In genomic region chr16:10743227-10743609, GRCh38 we compare ENCODE assay signal across 8 cellular contexts. TPM values are rescaled to one million over a fixed set of nuclear protein-coding genes. Genes with fewer than 3 reads are reported as not detected.
DNase-seq lines count a peak whose midpoint lies in the region; ATAC-seq and TF ChIP-seq lines count a peak whose summit lies in the region.
"Had no signal": no experiment of that assay in that cellular context is flagged by ENCODE, and none has a peak within 500 bp of the region (broad histone marks: within the 10 kb centered on the region; RNA-seq: fewer than 3 reads in every experiment).

No MANE protein-coding gene starts in this region.

- H3K27me3 Mint-ChIP-seq in HFFc6 (ENCODE audit: insufficient read depth) = no peaks in the 10 kb centered on the region; the same call in 1 of the 2 replicates
- no peaks in the 10 kb centered on the region for H3K27me3 Mint-ChIP-seq in activated CD8-positive, alpha-beta T cell treated with anti-CD3 and anti-CD28 coated beads for 36 hours
- no peaks in the 10 kb centered on the region for H3K27me3 Mint-ChIP-seq in stimulated activated memory B cell treated with anti-CD40 and anti-IgM and Interleukin-4, amounts not matched to agents 10 μg/mL and 1 μg/mL and 100 μg/mL, for 72 hours

- TF ChIP-seq CTCF in HFFc6 (IDR thresholded peaks at IDR 0.05) (no peak), GM13976 (IDR thresholded peaks at IDR 0.05; ENCODE audit: borderline replicate concordance, control extremely low read depth, extremely low read depth, insufficient read depth, missing control alignments) (no peak)
- TF ChIP-seq CTCF in activated CD8-positive, alpha-beta T cell treated with anti-CD3 and anti-CD28 coated beads for 36 hours (IDR thresholded peaks at IDR 0.05) = no peak

- H3K4me3 ChIP-seq in iPS-15b (ENCODE audit: low read depth, low read length) = peak overlapping the region; percentile 92

- H3K4me1 ChIP-seq in iPS-15b (ENCODE audit: control insufficient read depth, insufficient read depth, low read length) = no peaks in the 10 kb centered on the region

- no peaks in the 10 kb centered on the region for H3K9me3 ChIP-seq in iPS-15b (ENCODE audit: control insufficient read depth, insufficient read depth, low read length)

- POLR2A ChIA-PET in activated CD8-positive, alpha-beta T cell treated with anti-CD3 and anti-CD28 coated beads for 36 hours (lab: Charles Lee) = interaction anchor here (0.9 kb wide), 1 partner anchor 346 kb away, joined by 3 read pairs; no protein-coding TSS in a partner anchor

- no peak for ATAC-seq in activated CD8-positive, alpha-beta T cell treated with anti-CD3 and anti-CD28 coated beads for 36 hours
- no peak for ATAC-seq in stimulated activated memory B cell treated with anti-CD40 and anti-IgM and Interleukin-4, amounts not matched to agents 10 μg/mL and 1 μg/mL and 100 μg/mL, for 72 hours

- CTCF ChIA-PET in activated CD8-positive, alpha-beta T cell treated with anti-CD3 and anti-CD28 coated beads for 36 hours (lab: Charles Lee) = no interaction called here

- H3K4me1 Mint-ChIP-seq in HFFc6 (ENCODE audit: low read depth) = peaks cover 41% of the 10 kb centered on the region
- peaks cover 37% of the 10 kb centered on the region for H3K4me1 Mint-ChIP-seq in activated CD8-positive, alpha-beta T cell treated with anti-CD3 and anti-CD28 coated beads for 36 hours (ENCODE audit: low read depth)
- peaks cover 73% of the 10 kb centered on the region for H3K4me1 Mint-ChIP-seq in stimulated activated memory B cell treated with anti-CD40 and anti-IgM and Interleukin-4, amounts not matched to agents 10 μg/mL and 1 μg/mL and 100 μg/mL, for 72 hours

- in situ Hi-C loops in GM13976 (cut with MboI; ENCODE audit: low sequenced_read_pairs, unreplicated experiment) = loop anchor here (10.0 to 25.0 kb wide), 2 partner anchors 132 to 481 kb away; partner anchors contain the start of gene CIITA

- no peaks in the 10 kb centered on the region for H3K9me3 Mint-ChIP-seq in HFFc6
- H3K9me3 Mint-ChIP-seq in activated CD8-positive, alpha-beta T cell treated with anti-CD3 and anti-CD28 coated beads for 36 hours = no peaks in the 10 kb centered on the region
- H3K9me3 Mint-ChIP-seq in stimulated activated memory B cell treated with anti-CD40 and anti-IgM and Interleukin-4, amounts not matched to agents 10 μg/mL and 1 μg/mL and 100 μg/mL, for 72 hours = no peaks in the 10 kb centered on the region

- H3K9ac ChIP-seq in iPS-15b (ENCODE audit: low read depth, low read length) = no peak overlapping the region

- H3K36me3 ChIP-seq in iPS-15b (ENCODE audit: control insufficient read depth, insufficient read depth, low read length) = no peaks in the 10 kb centered on the region

- peaks cover 4% of the 10 kb centered on the region; the same call in 1 of the 2 replicates for H3K36me3 Mint-ChIP-seq in HFFc6 (ENCODE audit: low read depth)
- H3K36me3 Mint-ChIP-seq in activated CD8-positive, alpha-beta T cell treated with anti-CD3 and anti-CD28 coated beads for 36 hours (ENCODE audit: low read depth) = peaks cover 8% of the 10 kb centered on the region
- H3K36me3 Mint-ChIP-seq in stimulated activated memory B cell treated with anti-CD40 and anti-IgM and Interleukin-4, amounts not matched to agents 10 μg/mL and 1 μg/mL and 100 μg/mL, for 72 hours = peaks cover 24% of the 10 kb centered on the region

- H3K27me3 ChIP-seq in iPS-15b (ENCODE audit: control insufficient read depth, insufficient read depth, low read length) = no peaks in the 10 kb centered on the region

- intact Hi-C loops in activated CD8-positive, alpha-beta T cell treated with anti-CD3 and anti-CD28 coated beads for 36 hours (cut with micrococcal nuclease) = loop anchor here (5.0 kb wide), 1 partner anchor 174 kb away; no protein-coding TSS in a partner anchor

- no peak for DNase-seq in HFFc6
- no peak for DNase-seq in activated CD8-positive, alpha-beta T cell treated with anti-CD3 and anti-CD28 coated beads for 36 hours
- DNase-seq in GM13976 (ENCODE audit: low spot score) = no peak
- DNase-seq in NCI-H446 treated with DMSO at 0.1 percent for 48 hours (lab: John Stamatoyannopoulos, UW) = no peak
- DNase-seq in NCI-H2081 treated with DMSO at 0.1 percent for 48 hours (lab: John Stamatoyannopoulos, UW) = no peak

- peak overlapping the region; percentile 100 for H3K27ac Mint-ChIP-seq in HFFc6
- peak overlapping the region; percentile 98 for H3K27ac Mint-ChIP-seq in activated CD8-positive, alpha-beta T cell treated with anti-CD3 and anti-CD28 coated beads for 36 hours
- peak overlapping the region; percentile 93 for H3K27ac Mint-ChIP-seq in stimulated activated memory B cell treated with anti-CD40 and anti-IgM and Interleukin-4, amounts not matched to agents 10 μg/mL and 1 μg/mL and 100 μg/mL, for 72 hours

- peak overlapping the region; percentile 93 for H3K4me3 Mint-ChIP-seq in HFFc6
- H3K4me3 Mint-ChIP-seq in activated CD8-positive, alpha-beta T cell treated with anti-CD3 and anti-CD28 coated beads for 36 hours = peak overlapping the region; percentile 76
- peak overlapping the region; percentile 82 for H3K4me3 Mint-ChIP-seq in stimulated activated memory B cell treated with anti-CD40 and anti-IgM and Interleukin-4, amounts not matched to agents 10 μg/mL and 1 μg/mL and 100 μg/mL, for 72 hours

RNA-seq across cellular contexts. Expression of gene NUBP1, which starts 0.4 kb away (rescaled TPM):
- 10 to 100 TPM; 18.0 to 29.4 (median 25.1) TPM for total RNA-seq in HFFc6 (2021; fragmentation: NEBNext Ultra II Directional; extraction: Animal tissue kit (Norgen Biotek cat#: 25700))
- total RNA-seq in activated CD8-positive, alpha-beta T cell treated with anti-CD3 and anti-CD28 coated beads for 36 hours = 10 to 100 TPM; 22.8 to 23.1 TPM

RNA-seq across cellular contexts. Expression of gene TEKT5, which starts 48.5 kb away (rescaled TPM):
- total RNA-seq in HFFc6 (2021; fragmentation: NEBNext Ultra II Directional; extraction: Animal tissue kit (Norgen Biotek cat#: 25700)) = not detected
- total RNA-seq in activated CD8-positive, alpha-beta T cell treated with anti-CD3 and anti-CD28 coated beads for 36 hours = under 1 TPM; 0.16 to 0.43 TPM
- total RNA-seq: activated CD8-positive, alpha-beta memory T cell treated with anti-CD3 and anti-CD28 coated beads for 36 hours had no signal
